In the genomic region with DNA sequence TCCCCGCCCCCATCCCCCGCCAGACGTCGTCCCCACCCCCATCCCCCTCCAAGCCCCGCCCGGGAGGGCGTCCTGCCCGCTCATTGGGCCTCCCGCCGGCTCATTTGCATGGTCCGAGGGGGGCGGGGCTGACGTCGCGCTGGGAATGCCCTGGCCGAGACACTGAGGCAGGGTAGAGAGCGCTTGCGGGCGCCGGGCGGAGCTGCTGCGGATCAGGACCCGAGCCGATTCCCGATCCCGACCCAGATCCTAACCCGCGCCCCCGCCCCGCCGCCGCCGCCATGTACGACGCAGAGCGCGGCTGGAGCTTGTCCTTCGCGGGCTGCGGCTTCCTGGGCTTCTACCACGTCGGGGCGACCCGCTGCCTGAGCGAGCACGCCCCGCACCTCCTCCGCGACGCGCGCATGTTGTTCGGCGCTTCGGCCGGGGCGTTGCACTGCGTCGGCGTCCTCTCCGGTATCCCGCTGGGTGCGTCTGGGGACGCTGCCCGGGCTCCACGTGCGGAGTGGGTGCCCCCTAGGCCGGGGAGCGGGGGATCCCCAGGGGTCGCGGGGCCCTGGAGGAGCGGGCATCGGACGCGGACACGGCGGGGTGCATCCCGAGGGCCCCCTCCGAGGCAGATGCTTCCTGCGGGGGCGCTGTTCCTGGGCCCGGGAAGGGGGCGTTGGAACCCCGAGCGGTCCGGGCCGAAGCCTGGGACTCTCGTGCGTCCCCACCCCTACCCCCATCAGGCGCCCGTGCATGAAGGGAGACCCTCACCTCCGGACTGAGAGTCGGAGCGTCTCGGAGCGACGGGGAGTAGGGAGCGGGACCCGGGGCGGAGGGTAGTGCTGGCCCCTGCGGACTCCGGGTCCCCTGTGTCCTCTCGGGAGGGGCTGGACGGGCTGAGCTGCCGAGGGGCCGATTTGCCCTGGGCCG, we compare ENCODE assay signal across 8 cellular contexts. TPM values are rescaled to one million over a fixed set of nuclear protein-coding genes. Genes with fewer than 3 reads are reported as not detected.
DNase-seq lines count a peak whose midpoint lies in the region; ATAC-seq and TF ChIP-seq lines count a peak whose summit lies in the region.

A gene with protein sequence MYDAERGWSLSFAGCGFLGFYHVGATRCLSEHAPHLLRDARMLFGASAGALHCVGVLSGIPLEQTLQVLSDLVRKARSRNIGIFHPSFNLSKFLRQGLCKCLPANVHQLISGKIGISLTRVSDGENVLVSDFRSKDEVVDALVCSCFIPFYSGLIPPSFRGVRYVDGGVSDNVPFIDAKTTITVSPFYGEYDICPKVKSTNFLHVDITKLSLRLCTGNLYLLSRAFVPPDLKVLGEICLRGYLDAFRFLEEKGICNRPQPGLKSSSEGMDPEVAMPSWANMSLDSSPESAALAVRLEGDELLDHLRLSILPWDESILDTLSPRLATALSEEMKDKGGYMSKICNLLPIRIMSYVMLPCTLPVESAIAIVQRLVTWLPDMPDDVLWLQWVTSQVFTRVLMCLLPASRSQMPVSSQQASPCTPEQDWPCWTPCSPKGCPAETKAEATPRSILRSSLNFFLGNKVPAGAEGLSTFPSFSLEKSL (plus strand): TSS at position 175 of the 918 bp plus-strand sequence. CDS start 107 bp downstream, at position 282.

- DNase-seq in 8988T (peak; percentile 80), GM23248 (peak; percentile 90), NCI-H460 (ENCODE audit: extremely low read depth, low read depth) (peak; percentile 75), colonic mucosa (peak; percentile 93), left colon (peak; percentile 90 to 92)
- DNase-seq in activated CD4-positive, alpha-beta T cell treated with anti-CD3 and anti-CD28 coated beads, Interleukin-2, amount 10 ng/mL, durations not matched to agents 7 days and 5 days, result peak; percentile 78
- peak; percentile 89 for DNase-seq in stimulated activated CD4-positive, alpha-beta T cell treated with anti-CD3 and anti-CD28 coated beads, Interleukin-15, amount 100 ng/mL, for 24 hours

- H3K9me3 ChIP-seq in GM23248 (ENCODE audit: low read depth), result no peaks in the 10 kb centered on the region
- H3K9me3 ChIP-seq in colonic mucosa, result no peaks in the 10 kb centered on the region

- H3K27me3 ChIP-seq in GM23248 (replicated peaks; ENCODE audit: insufficient read depth) (no peaks in the 10 kb centered on the region), colonic mucosa (peaks cover 7% of the 10 kb centered on the region)

- no peaks in the 10 kb centered on the region for H3K9me3 Mint-ChIP-seq in activated CD4-positive, alpha-beta T cell treated with anti-CD3 and anti-CD28 coated beads, Interleukin-2, amount 10 ng/mL, durations not matched to agents 7 days and 5 days

- peak within 1 kb of the TSS; percentile 90 for H2AFZ ChIP-seq in GM23248

- CTCF ChIA-PET in activated CD4-positive, alpha-beta T cell treated with anti-CD3 and anti-CD28 coated beads, Interleukin-2, amount 10 ng/mL, durations not matched to agents 7 days and 5 days (lab: Charles Lee), result interaction anchor here (0.7 kb wide), 1 partner anchor 44 kb away, joined by 3 read pairs; no protein-coding TSS in a partner anchor

- peaks cover 25% of the 10 kb centered on the region for H3K27me3 Mint-ChIP-seq in activated CD4-positive, alpha-beta T cell treated with anti-CD3 and anti-CD28 coated beads, Interleukin-2, amount 10 ng/mL, durations not matched to agents 7 days and 5 days

- WGBS in GM23248 (ENCODE audit: low coverage in 1 of 2, low lambda C conversion rate in 2 of 2, missing lambda C conversion rate in 2 of 2), 2 experiments, result 5 to 8% methylated on average over 48 to 55 of the region's 107 CpGs

- H3K4me1 Mint-ChIP-seq in activated CD4-positive, alpha-beta T cell treated with anti-CD3 and anti-CD28 coated beads, Interleukin-2, amount 10 ng/mL, durations not matched to agents 7 days and 5 days, result peaks cover 4% of the 10 kb centered on the region

- TF ChIP-seq CTCF in colonic mucosa (IDR thresholded peaks at IDR 0.05), result no peak

- H3K36me3 ChIP-seq in GM23248 (ENCODE audit: low read depth) (no peaks in the 10 kb centered on the region), colonic mucosa (no peaks in the 10 kb centered on the region)

- H3K9me2 ChIP-seq in GM23248 (ENCODE audit: insufficient read depth), result no peaks in the 10 kb centered on the region

- POLR2A ChIA-PET in activated CD4-positive, alpha-beta T cell treated with anti-CD3 and anti-CD28 coated beads, Interleukin-2, amount 10 ng/mL, durations not matched to agents 7 days and 5 days (lab: Charles Lee), result no interaction called here

- H3K36me3 Mint-ChIP-seq in activated CD4-positive, alpha-beta T cell treated with anti-CD3 and anti-CD28 coated beads, Interleukin-2, amount 10 ng/mL, durations not matched to agents 7 days and 5 days (ENCODE audit: low read depth), result no peaks in the 10 kb centered on the region

- H3K27ac Mint-ChIP-seq in activated CD4-positive, alpha-beta T cell treated with anti-CD3 and anti-CD28 coated beads, Interleukin-2, amount 10 ng/mL, durations not matched to agents 7 days and 5 days, result peak within 1 kb of the TSS; percentile 63

- no peaks in the 10 kb centered on the region for H4K20me1 ChIP-seq in GM23248 (ENCODE audit: insufficient read depth)

- H3K4me3 Mint-ChIP-seq in activated CD4-positive, alpha-beta T cell treated with anti-CD3 and anti-CD28 coated beads, Interleukin-2, amount 10 ng/mL, durations not matched to agents 7 days and 5 days, result peak within 1 kb of the TSS; percentile 69

- in situ Hi-C loops in GM23248 (cut with MboI), result no loop called here

- H3K27ac ChIP-seq in GM23248 (no peak within 1 kb of the TSS), colonic mucosa (no peak within 1 kb of the TSS)

- ATAC-seq in left colon (peak; percentile 95), HG02870 (IDR thresholded peaks at IDR 0.05; ENCODE audit: unreplicated experiment) (no peak)

- H3K9ac ChIP-seq in GM23248, result peak within 1 kb of the TSS; percentile 67
- H3K9ac ChIP-seq in colonic mucosa (ENCODE audit: low read depth in 2 of 2, low read length in 2 of 2), result peak within 1 kb of the TSS in 1 of 2 donors; percentile 50

- peak within 1 kb of the TSS; percentile 49 for H3K4me2 ChIP-seq in GM23248 (ENCODE audit: unreplicated experiment)

- H3K4me1 ChIP-seq in GM23248 (ENCODE audit: insufficient read depth) (peaks cover 23% of the 10 kb centered on the region), colonic mucosa (peaks cover 7% of the 10 kb centered on the region)

- H3K4me3 ChIP-seq in GM23248 (peak within 1 kb of the TSS; percentile 71), colonic mucosa (peak within 1 kb of the TSS; percentile 71)

- H3F3A ChIP-seq in GM23248 (ENCODE audit: insufficient read depth), result no peaks in the 10 kb centered on the region; the same call in 1 of the 2 replicates

- no peaks in the 10 kb centered on the region for H3K79me2 ChIP-seq in GM23248 (ENCODE audit: insufficient read depth)

- intact Hi-C loops in colonic mucosa (cut with DNase I) (no loop called here), left colon (cut with DNase I, micrococcal nuclease) (no loop called here)

RNA-seq across cellular contexts. Expression of the gene that starts here (rescaled TPM):
- total RNA-seq in GM23248 (2014; rRNA removed; shearing (Covaris generic)), result 0.13 and 0.54 TPM in 2 replicates
- polyA plus RNA-seq in GM23248 (2016; fragmentation: Nextera tagmentation; extraction: Ambion mirVana), result 1.2 and 1.4 TPM in 2 replicates
- 0.14 and 0.52 TPM in 2 replicates for total RNA-seq in NCI-H460 (2014; rRNA removed; shearing (Covaris generic))
- polyA plus RNA-seq in NCI-H460 (2014; cell fraction: nucleus; rRNA removed), result 2.8 and 3.4 TPM in 2 replicates
- not detected for total RNA-seq in activated CD4-positive, alpha-beta T cell treated with anti-CD3 and anti-CD28 coated beads, Interleukin-2, amount 10 ng/mL, durations not matched to agents 7 days and 5 days
- 1 to 10 TPM in 1 of 2 donors, under 1 TPM in 1; 0.15 to 1.6 TPM for total RNA-seq in colonic mucosa
- total RNA-seq in left colon, result 1 to 10 TPM in 1 of 2 donors, under 1 TPM in 1; 0.14 to 2.0 TPM

Comparison
In these comparisons a context has a peak if more than half of its experiments do, and no peak if none do; other contexts are left out.
1. Peak in DNase-seq in activated CD4-positive, alpha-beta T cell treated with anti-CD3 and anti-CD28 coated beads, Interleukin-2, amount 10 ng/mL, durations not matched to agents 7 days and 5 days; RNA of the gene not detected or under 1 TPM.